ENCODE assay signal across 1 cellular context in genomic region chr2:28393115-28393836, GRCh38.
TF ChIP-seq lines count a peak whose summit lies in the region.

No MANE protein-coding gene starts in this region.

TF ChIP-seq in HepG2, 621 proteins besides CTCF, POLR2A, EP300 and RAD21 (continued from another document and continues in another):
- TF ChIP-seq PRDM15 (CRISPR knock-in tag; IDR thresholded peaks at IDR 0.05) (no peak), MED8 (CRISPR knock-in tag; IDR thresholded peaks at IDR 0.05; ENCODE audit: insufficient replicate concordance) (no peak), PRDM4 (CRISPR knock-in tag; IDR thresholded peaks at IDR 0.05; ENCODE audit: borderline replicate concordance) (no peak; the same call in 1 of the 2 replicates), NFE2 (CRISPR knock-in tag; IDR thresholded peaks at IDR 0.05) (no peak), ZNF546 (CRISPR knock-in tag; conservative IDR thresholded peaks at IDR 0.05) (no peak), TCF7 (IDR thresholded peaks at IDR 0.05; ENCODE audit: low read depth) (no peak), ISX (CRISPR knock-in tag; conservative IDR thresholded peaks at IDR 0.05) (no peak), ZSCAN21 (CRISPR knock-in tag; IDR thresholded peaks at IDR 0.05; ENCODE audit: borderline replicate concordance) (no peak), REXO4 (CRISPR knock-in tag; IDR thresholded peaks at IDR 0.05; ENCODE audit: borderline replicate concordance) (no peak), POGK (CRISPR knock-in tag; conservative IDR thresholded peaks at IDR 0.05) (no peak), AKAP8 (CRISPR knock-in tag; IDR thresholded peaks at IDR 0.05) (no peak), SMARCC2 (IDR thresholded peaks at IDR 0.05) (no peak), MEIS1 (CRISPR knock-in tag; IDR thresholded peaks at IDR 0.05; ENCODE audit: borderline replicate concordance) (no peak), TFE3 (CRISPR knock-in tag; IDR thresholded peaks at IDR 0.05) (no peak), CEBPZ (IDR thresholded peaks at IDR 0.05; ENCODE audit: low read length) (no peak), SAP130 (CRISPR knock-in tag; IDR thresholded peaks at IDR 0.05; ENCODE audit: low read depth) (no peak), FOXO4 (CRISPR knock-in tag; conservative IDR thresholded peaks at IDR 0.05) (0 out of 2 replicates have a peak, but pooled peaks have one; percentile 82), ZBTB25 (CRISPR knock-in tag; IDR thresholded peaks at IDR 0.05) (no peak), ZBTB49 (CRISPR knock-in tag; IDR thresholded peaks at IDR 0.05; ENCODE audit: borderline replicate concordance) (no peak), NFIB (CRISPR knock-in tag; IDR thresholded peaks at IDR 0.05; ENCODE audit: borderline replicate concordance) (no peak), ELF1 (CRISPR knock-in tag; IDR thresholded peaks at IDR 0.05) (no peak), ARID2 (CRISPR knock-in tag; IDR thresholded peaks at IDR 0.05; ENCODE audit: borderline replicate concordance) (no peak), HOMEZ (CRISPR knock-in tag; IDR thresholded peaks at IDR 0.05; ENCODE audit: low read depth) (no peak), SMYD3 (CRISPR knock-in tag; IDR thresholded peaks at IDR 0.05) (no peak; the same call in 1 of the 2 replicates), ZNF597 (CRISPR knock-in tag; IDR thresholded peaks at IDR 0.05) (no peak)
